ENCODE assay signal across 9 cellular contexts in genomic region chr7:32206987-32207386, GRCh38.
DNase-seq lines count a peak whose midpoint lies in the region; ATAC-seq, FAIRE-seq and TF ChIP-seq lines count a peak whose summit lies in the region.
"Had no signal": no experiment of that assay in that cellular context is flagged by ENCODE, and none has a peak within 500 bp of the region (broad histone marks: within the 10 kb centered on the region; RNA-seq: fewer than 3 reads in every experiment).

No MANE protein-coding gene starts in this region.

- no peak overlapping the region for H2AFZ ChIP-seq in HepG2 (ENCODE audit: low read length)

- no peak overlapping the region for H3K27ac Mint-ChIP-seq in chondrocyte (ENCODE audit: unreplicated experiment)

- DNase-seq in BJ (ENCODE audit: low read depth) = no peak
- no peak for DNase-seq in chondrocyte (ENCODE audit: low spot score)
- peak; percentile 16 for DNase-seq in HepG2 (ENCODE audit: low spot score)
- no peak for DNase-seq in kidney glomerular epithelial cell (lab: John Stamatoyannopoulos, UW)
- DNase-seq in RCC 7860 (ENCODE audit: low spot score) = no peak
- DNase-seq: mucosa of descending colon had no signal

- TF ChIP-seq EP300 in HepG2 (IDR thresholded peaks at IDR 0.05; ENCODE audit: low read depth in 2 of 2, low read length in 2 of 2) (no peak), HepG2 (CRISPR knock-in tag; IDR thresholded peaks at IDR 0.05; ENCODE audit: borderline replicate concordance) (no peak)

- H4K20me1 ChIP-seq in HepG2 (ENCODE audit: insufficient read depth, low read length) = no peaks in the 10 kb centered on the region

- no peak; the same call in 1 of the 2 replicates for TF ChIP-seq RAD21 in HepG2 (CRISPR knock-in tag; IDR thresholded peaks at IDR 0.05)

- TF ChIP-seq POLR2A in HepG2 (IDR thresholded peaks at IDR 0.05; ENCODE audit: insufficient read depth in 1 of 2, low read depth in 2 of 2, low read length in 2 of 2) = no peak

- FAIRE-seq in HepG2 (lab: Jason Lieb, UNC) = no peak
- FAIRE-seq in RCC 7860 (lab: Jason Lieb, UNC) = no peak

- H3K9me3 Mint-ChIP-seq in chondrocyte (ENCODE audit: low read depth) = no peaks in the 10 kb centered on the region

- H3K4me1 Mint-ChIP-seq in chondrocyte (ENCODE audit: low read depth) = peaks cover 15% of the 10 kb centered on the region

- no peak overlapping the region for H3K4me3 Mint-ChIP-seq in chondrocyte (ENCODE audit: unreplicated experiment)

- peaks cover 15% of the 10 kb centered on the region for H3K27me3 Mint-ChIP-seq in chondrocyte (ENCODE audit: low read depth)

- no peaks in the 10 kb centered on the region for H3K36me3 Mint-ChIP-seq in chondrocyte (ENCODE audit: low read depth)

- TF ChIP-seq CTCF in BJ (IDR thresholded peaks at IDR 0.05; ENCODE audit: insufficient read depth, low read depth, low read length) = peak; percentile 47
- peak; percentile 12; the same call in 1 of the 2 replicates for TF ChIP-seq CTCF in LNCAP (IDR thresholded peaks at IDR 0.05)
- TF ChIP-seq CTCF in chondrocyte (IDR thresholded peaks at IDR 0.05) = peak; percentile 65
- peak; percentile 76 for TF ChIP-seq CTCF in HepG2 (CRISPR knock-in tag; IDR thresholded peaks at IDR 0.05)

- in situ Hi-C loops in HepG2 (cut with HindIII; ENCODE audit: extremely low pct_ligation_motif_present, low pct_unique_long_range_greater_than_20kb) = loop anchor here (5.0 kb wide), 1 partner anchor 465 kb away; no protein-coding TSS in a partner anchor

- no peaks in the 10 kb centered on the region for H3K4me1 ChIP-seq in HepG2 (ENCODE audit: insufficient read depth, low read length)

- H3K4me2 ChIP-seq in HepG2 (ENCODE audit: low read depth, low read length) = no peak overlapping the region

- no peak overlapping the region for H3K27ac ChIP-seq in HepG2 (ENCODE audit: extremely low read length, insufficient read depth, low read length)

- CTCF ChIA-PET in BJ (lab: Yijun Ruan, JAX) = interaction anchor here (1.0 to 11.4 kb wide), 6 partner anchors 15 to 764 kb away, joined by 3 to 170 read pairs (median 6); no protein-coding TSS in a partner anchor
- CTCF ChIA-PET in HepG2 (lab: Yijun Ruan, JAX; ENCODE audit: low intra/inter-chr PET ratio, low total read pairs) = interaction anchor here (1.2 kb wide), 1 partner anchor 462 kb away, joined by 4 read pairs; no protein-coding TSS in a partner anchor

- ATAC-seq in HepG2 (peak; percentile 92), GM18907 (IDR thresholded peaks at IDR 0.05; ENCODE audit: unreplicated experiment) (no peak), HG03460 (IDR thresholded peaks at IDR 0.05; ENCODE audit: unreplicated experiment) (no peak)
- ATAC-seq: mucosa of descending colon had no signal

- H3K4me3 ChIP-seq in BJ (ENCODE audit: low read depth, low read length) = no peak overlapping the region
- no peak overlapping the region for H3K4me3 ChIP-seq in HepG2 (replicated peaks in 1 of 3; ENCODE audit: insufficient read depth in 1 of 3, low read depth in 2 of 3, low read length in 3 of 3)
- H3K4me3 ChIP-seq: mucosa of descending colon had no signal

- H3K36me3 ChIP-seq in BJ (ENCODE audit: control insufficient read depth, insufficient read depth, low read length) (no peaks in the 10 kb centered on the region), HepG2 (replicated peaks in 1 of 2; ENCODE audit: control insufficient read depth in 1 of 2, insufficient read depth in 2 of 2, low read length in 2 of 2) (no peaks in the 10 kb centered on the region)

- POLR2A ChIA-PET in BJ (lab: Charles Lee) = no interaction called here
- POLR2A ChIA-PET in HepG2 (lab: Yijun Ruan, JAX) = no interaction called here

- no peak overlapping the region for H3K9ac ChIP-seq in HepG2 (ENCODE audit: insufficient read depth, low read depth, low read length)

- H3K27me3 ChIP-seq in BJ (ENCODE audit: control insufficient read depth, insufficient read depth, low read length) (peaks cover 2% of the 10 kb centered on the region; the same call in 1 of the 2 replicates), HepG2 (ENCODE audit: control insufficient read depth in 1 of 2, insufficient read depth in 2 of 2, low read length in 2 of 2) (peaks cover 0 to 10% of the 10 kb centered on the region in 2 experiments; a peak in 1 of 5 replicates)

- H3K79me2 ChIP-seq in HepG2 (ENCODE audit: insufficient read depth, low read length) = no peaks in the 10 kb centered on the region

- WGBS in HepG2 (ENCODE audit: low lambda C conversion rate) = 8% methylated on average over 8 of the region's 8 CpGs

- intact Hi-C loops in HepG2 (cut with micrococcal nuclease; ENCODE audit: unreplicated experiment) = no loop called here

- BruUV-seq in HepG2 (replicated peaks; lab: Mats Ljungman, UMichigan) = no TSS peak

- no peaks in the 10 kb centered on the region for H3K9me3 ChIP-seq in HepG2 (ENCODE audit: low read length)
- H3K9me3 ChIP-seq: mucosa of descending colon had no signal

TF ChIP-seq in HepG2, 621 proteins besides CTCF, POLR2A, EP300 and RAD21:
- TF ChIP-seq STAG1 (CRISPR knock-in tag; IDR thresholded peaks at IDR 0.05) = peak; percentile 64
- no peak for TF ChIP-seq ARID3A (IDR thresholded peaks at IDR 0.05; ENCODE audit: low read depth, low read length)
- no peak for TF ChIP-seq ERF (CRISPR knock-in tag; IDR thresholded peaks at IDR 0.05)
- TF ChIP-seq XBP1 (CRISPR knock-in tag; IDR thresholded peaks at IDR 0.05) = no peak
- 0 out of 2 replicates have a peak, but pooled peaks have one; percentile 14 for TF ChIP-seq MAZ (IDR thresholded peaks at IDR 0.05; ENCODE audit: borderline replicate concordance, low read depth, low read length)
- TF ChIP-seq MAZ (CRISPR knock-in tag; IDR thresholded peaks at IDR 0.05; ENCODE audit: low read depth) = no peak
- TF ChIP-seq ZMYM4 (CRISPR knock-in tag; IDR thresholded peaks at IDR 0.05) = no peak
- TF ChIP-seq XRCC5 (optimal IDR thresholded peaks at IDR 0.05; ENCODE audit: low read length) = peak; percentile 30
- TF ChIP-seq SMC3 (IDR thresholded peaks at IDR 0.05; ENCODE audit: low read length) = 0 out of 2 replicates have a peak, but pooled peaks have one; percentile 5
- TF ChIP-seq ZNF501 (CRISPR knock-in tag; IDR thresholded peaks at IDR 0.05) = no peak

Comparison
In these comparisons a context has a peak if more than half of its experiments do, and no peak if none do; other contexts are left out.
1. CTCF ChIP-seq: peak in every context shown above with its lines; median percentile 76 in HepG2; 65 in chondrocyte; 47 in BJ; 12 in LNCAP.